In the genomic region with DNA sequence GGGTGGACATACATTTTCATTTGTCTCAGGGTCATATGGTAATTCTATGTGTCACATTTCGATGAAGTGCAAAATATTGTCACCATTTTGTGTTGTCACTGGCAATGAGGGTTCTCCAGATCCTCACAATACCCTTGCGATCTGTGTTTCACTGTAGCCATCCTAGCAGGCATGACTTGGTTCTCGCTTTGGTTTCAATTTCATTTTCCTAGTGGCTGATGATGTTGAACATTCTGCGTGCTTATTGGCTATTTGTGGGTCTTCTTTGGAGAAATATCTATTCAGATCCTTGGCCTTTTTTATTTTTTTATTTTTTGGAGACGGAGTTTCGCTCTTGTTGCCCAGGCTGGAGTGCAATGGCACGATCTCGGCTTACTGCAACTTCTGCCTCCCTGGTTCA, we compare ENCODE assay signal across 33 cellular contexts. TPM values are rescaled to one million over a fixed set of nuclear protein-coding genes. Genes with fewer than 3 reads are reported as not detected.
"Had no signal": no experiment of that assay in that cellular context is flagged by ENCODE, and none has a peak within 500 bp of the region (broad histone marks: within the 10 kb centered on the region; RNA-seq: fewer than 3 reads in every experiment).

No MANE protein-coding gene starts in this region.

- H3K4me3 ChIP-seq: coronary artery, dorsolateral prefrontal cortex, esophagus muscularis mucosa, gastrocnemius medialis, heart left ventricle had no signal

- H3K36me3 ChIP-seq: brain microvascular endothelial cell, esophagus muscularis mucosa, gastrocnemius medialis, heart left ventricle, WERI-Rb-1 had no signal

- H3K4me1 ChIP-seq: esophagus muscularis mucosa, foreskin keratinocyte, gastrocnemius medialis, heart left ventricle had no signal

- ATAC-seq: activated CD4-positive, alpha-beta T cell treated with anti-CD3 and anti-CD28 coated beads for 36 hours; activated CD8-positive, alpha-beta memory T cell treated with anti-CD3 and anti-CD28 coated beads, Interleukin-2, amount 10 ng/mL, durations not matched to agents 7 days and 5 days; activated CD8-positive, alpha-beta T cell treated with anti-CD3 and anti-CD28 coated beads, Interleukin-2, amount 10 ng/mL, durations not matched to agents 7 days and 5 days; activated T-cell treated with anti-CD3 and anti-CD28 coated beads, Interleukin-2, amount 50 U/mL, for 4 hours; activated T-helper 17 cell treated with anti-CD3 and anti-CD28 coated beads, Interleukin-2, amount 50 U/mL, for 72 hours; foreskin keratinocyte; gastrocnemius medialis; heart left ventricle had no signal

- FAIRE-seq: astrocyte, bronchial epithelial cell had no signal

- DNase-seq: activated CD4-positive, alpha-beta memory T cell treated with anti-CD3 and anti-CD28 coated beads for 36 hours; activated CD4-positive, alpha-beta T cell treated with anti-CD3 and anti-CD28 coated beads for 36 hours; activated CD4-positive, alpha-beta T cell treated with anti-CD3 and anti-CD28 coated beads, Interleukin-2, amount 10 ng/mL, durations not matched to agents 24 days and 14 days; activated CD4-positive, CD25-positive, alpha-beta regulatory T cell; activated CD4-positive, CD25-positive, alpha-beta regulatory T cell treated with anti-CD3 and anti-CD28 coated beads, Interleukin-2, amount 50 U/mL, for 72 hours; activated CD8-positive, alpha-beta memory T cell treated with anti-CD3 and anti-CD28 coated beads, Interleukin-2, amount 10 ng/mL, durations not matched to agents 7 days and 5 days; activated CD8-positive, alpha-beta T cell treated with anti-CD3 and anti-CD28 coated beads, Interleukin-2, amount 10 ng/mL, durations not matched to agents 7 days and 5 days; activated effector memory CD4-positive, alpha-beta T cell treated with Interleukin-2 at 50 U/mL for 16 hours; activated gamma-delta T cell treated with Interleukin-2 at 50 U/mL for 16 hours; activated naive CD4-positive, alpha-beta T cell treated with anti-CD3 and anti-CD28 coated beads, Interleukin-2, amount 50 U/mL, for 16 hours; activated naive CD4-positive, alpha-beta T cell treated with Interleukin-2 at 50 U/mL for 16 hours; activated T-cell treated with anti-CD3 and anti-CD28 coated beads, Interleukin-2, amount 50 U/mL, for 4 hours; amniotic stem cell; anterior cingulate cortex; brain microvascular endothelial cell; dorsolateral prefrontal cortex; effector memory CD4-positive, alpha-beta T cell; erythroblast; foreskin keratinocyte; gastrocnemius medialis; glutamatergic neuron; heart left ventricle; hypothalamus; T1000; WERI-Rb-1 had no signal

- H3K27me3 ChIP-seq: foreskin keratinocyte had no signal

- H3K27ac ChIP-seq: brain microvascular endothelial cell, coronary artery, dorsolateral prefrontal cortex, esophagus muscularis mucosa, foreskin keratinocyte, gastrocnemius medialis, heart left ventricle, WERI-Rb-1 had no signal

RNA-seq across cellular contexts. Expression of a gene that starts 24.8 kb away (rescaled TPM):
- total RNA-seq: activated CD4-positive, alpha-beta memory T cell treated with anti-CD3 and anti-CD28 coated beads for 36 hours; activated CD4-positive, alpha-beta T cell treated with anti-CD3 and anti-CD28 coated beads for 36 hours; activated CD4-positive, alpha-beta T cell treated with anti-CD3 and anti-CD28 coated beads, Interleukin-2, amount 10 ng/mL, durations not matched to agents 24 days and 14 days; activated CD8-positive, alpha-beta memory T cell treated with anti-CD3 and anti-CD28 coated beads for 36 hours; activated CD8-positive, alpha-beta memory T cell treated with anti-CD3 and anti-CD28 coated beads, Interleukin-2, amount 10 ng/mL, durations not matched to agents 7 days and 5 days; activated CD8-positive, alpha-beta T cell treated with anti-CD3 and anti-CD28 coated beads, Interleukin-2, amount 10 ng/mL, durations not matched to agents 7 days and 5 days; activated T-cell treated with anti-CD3 and anti-CD28 coated beads, Interleukin-2, amount 50 U/mL, for 4 hours; activated T-helper 17 cell treated with anti-CD3 and anti-CD28 coated beads, Interleukin-2, amount 50 U/mL, for 72 hours; astrocyte; bronchial epithelial cell; cardiac septum; cerebellum; dorsolateral prefrontal cortex; esophagus muscularis mucosa; heart left ventricle had no signal
- polyA plus RNA-seq: heart left ventricle had no signal
